21 cellular contexts compared by ENCODE assay signal in genomic region chr4:848307-848691, GRCh38. TPM values are rescaled to one million over a fixed set of nuclear protein-coding genes. Genes with fewer than 3 reads are reported as not detected.
DNase-seq lines count a peak whose midpoint lies in the region; ATAC-seq, FAIRE-seq and TF ChIP-seq lines count a peak whose summit lies in the region.
"Had no signal": no experiment of that assay in that cellular context is flagged by ENCODE, and none has a peak within 500 bp of the region (broad histone marks: within the 10 kb centered on the region; RNA-seq: fewer than 3 reads in every experiment).

No MANE protein-coding gene starts in this region.

- no peaks in the 10 kb centered on the region; the same call in 1 of the 2 replicates for H3K79me1 ChIP-seq in H1 (ENCODE audit: low read depth, low read length)

- no peak overlapping the region for H2BK20ac ChIP-seq in H1 (ENCODE audit: low read length)

- H3K9me3 ChIP-seq in SK-N-SH (no peaks in the 10 kb centered on the region), H1 (ENCODE audit: insufficient read depth in 2 of 2, low read depth in 1 of 2, low read length in 1 of 2) (no peaks in the 10 kb centered on the region), osteoblast (ENCODE audit: low read depth, low read length) (no peaks in the 10 kb centered on the region), T-helper 17 cell (ENCODE audit: control insufficient read depth, low read length, poor library complexity, severe bottlenecking) (no peaks in the 10 kb centered on the region)
- H3K9me3 ChIP-seq: HAP-1 had no signal

- no peak overlapping the region for H2BK120ac ChIP-seq in H1 (replicated peaks; ENCODE audit: low read depth, low read length)

- no peaks in the 10 kb centered on the region for H3F3A ChIP-seq in SK-N-SH (replicated peaks; ENCODE audit: insufficient read depth)

- no peak overlapping the region for H3K23ac ChIP-seq in H1 (ENCODE audit: insufficient read length)

- no peaks in the 10 kb centered on the region for H3K27me3 Mint-ChIP-seq in T-helper 17 cell
- H3K27me3 Mint-ChIP-seq: CD4-positive, alpha-beta memory T cell; IgD-negative memory B cell had no signal

- H3K4me1 ChIP-seq in SK-N-SH (ENCODE audit: control insufficient read depth in 1 of 2, insufficient read depth in 2 of 2, low read depth in 1 of 2, low read length in 1 of 2) (no peaks in the 10 kb centered on the region; a peak in 1 of 4 replicates), H1 (replicated peaks in 1 of 4; ENCODE audit: control insufficient read depth in 3 of 4, insufficient read depth in 4 of 4, low read length in 3 of 4) (peaks cover 0 to 4% (median 0%) of the 10 kb centered on the region in 4 experiments; a peak in 1 of 7 replicates), osteoblast (ENCODE audit: insufficient read depth, low read length) (peaks cover 6% of the 10 kb centered on the region)
- H3K4me1 ChIP-seq: HAP-1 had no signal

- no peaks in the 10 kb centered on the region for H3K4me1 Mint-ChIP-seq in T-helper 17 cell
- H3K4me1 Mint-ChIP-seq: CD4-positive, alpha-beta memory T cell; IgD-negative memory B cell had no signal

- ATAC-seq in SK-N-SH treated with all-trans-retinoic acid at 6 μM for 48 hours (no peak), T-helper 17 cell (no peak)
- ATAC-seq: GM12878 had no signal

- 98% methylated on average over 16 of the region's 16 CpGs for WGBS in SK-N-SH (ENCODE audit: low lambda C conversion rate)
- 93% methylated on average over 14 of the region's 16 CpGs; no CpG with 5 or more reads in 1 of the 2 experiments for WGBS in H1 (ENCODE audit: extremely low coverage in 1 of 2, insufficient coverage in 1 of 2, insufficient read length in 1 of 2, insufficient replicate concordance in 2 of 2, low coverage in 1 of 2, low lambda C conversion rate in 2 of 2, missing lambda C conversion rate in 1 of 2), 2 experiments

- peak overlapping the region; percentile 25; the same call in 1 of the 2 replicates for H4K8ac ChIP-seq in H1 (ENCODE audit: extremely low read depth, insufficient read depth, low read length)

- no peak for TF ChIP-seq EP300 in SK-N-SH (IDR thresholded peaks at IDR 0.05; ENCODE audit: borderline replicate concordance in 1 of 2, low read depth in 1 of 2, low read length in 1 of 2)
- TF ChIP-seq EP300 in H1 (IDR thresholded peaks at IDR 0.05; ENCODE audit: borderline replicate concordance in 1 of 2, low read depth in 2 of 2, low read length in 2 of 2): no peak

- TF ChIP-seq RAD21 in SK-N-SH (IDR thresholded peaks at IDR 0.05; ENCODE audit: low read length): no peak
- no peak for TF ChIP-seq RAD21 in H1 (IDR thresholded peaks at IDR 0.05 in 1 of 2, conservative IDR thresholded peaks at IDR 0.05 in 1 of 2; ENCODE audit: low read depth in 2 of 2, low read length in 2 of 2)

- H2AFZ ChIP-seq in SK-N-SH (ENCODE audit: low read depth): no peak overlapping the region
- H2AFZ ChIP-seq in H1 (ENCODE audit: low read length): no peak overlapping the region
- H2AFZ ChIP-seq in osteoblast (ENCODE audit: low read length): no peak overlapping the region

- POLR2A ChIA-PET in SK-N-SH (lab: Yijun Ruan, JAX): no interaction called here
- POLR2A ChIA-PET in H1 (lab: Charles Lee; ENCODE audit: partially characterized antibody): interaction anchor here (1.4 kb wide), 1 partner anchor 24 kb away, joined by 3 read pairs; no protein-coding TSS in a partner anchor

- no peak overlapping the region for H2BK12ac ChIP-seq in H1 (ENCODE audit: low read depth, low read length)

- no peak overlapping the region for H2AK5ac ChIP-seq in H1 (ENCODE audit: low read depth, low read length)

- H3K9me2 ChIP-seq in SK-N-SH: no peaks in the 10 kb centered on the region

- H3K27ac Mint-ChIP-seq in T-helper 17 cell: no peak overlapping the region
- H3K27ac Mint-ChIP-seq: CD4-positive, alpha-beta memory T cell; IgD-negative memory B cell had no signal

- no peak overlapping the region for H3K56ac ChIP-seq in H1 (replicated peaks; ENCODE audit: insufficient read length, low read depth, low read length)

- no peak overlapping the region for H3K9ac ChIP-seq in SK-N-SH
- H3K9ac ChIP-seq in H1 (replicated peaks in 1 of 4; ENCODE audit: extremely low read depth in 1 of 4, low read depth in 3 of 4, low read length in 3 of 4): no peak overlapping the region
- H3K9ac ChIP-seq: BLaER1 treated with 17β-estradiol and CSF1 and Interleukin-3, amounts not matched to agents 10 nM and 100 nM had no signal

- no peak for TF ChIP-seq POLR2A in H1 (IDR thresholded peaks at IDR 0.05; ENCODE audit: control extremely low read depth in 1 of 2, low read depth in 2 of 2, low read length in 2 of 2)

- no peak overlapping the region for H3K18ac ChIP-seq in H1 (ENCODE audit: extremely low read depth, low read length)

- no peak overlapping the region for H3K27ac ChIP-seq in SK-N-SH (ENCODE audit: low read depth in 2 of 2, low read length in 1 of 2)
- H3K27ac ChIP-seq in H1 (ENCODE audit: low read depth, low read length): no peak overlapping the region
- no peak overlapping the region for H3K27ac ChIP-seq in osteoblast (ENCODE audit: low read depth, low read length)
- H3K27ac ChIP-seq: BLaER1 treated with 17β-estradiol and CSF1 and Interleukin-3, amounts not matched to agents 10 nM and 100 nM had no signal

- H3K27me3 ChIP-seq in SK-N-SH (ENCODE audit: insufficient read depth) (no peaks in the 10 kb centered on the region), H7 (ENCODE audit: control insufficient read depth, insufficient read depth, low read length) (no peaks in the 10 kb centered on the region), H1 (replicated peaks in 1 of 4; ENCODE audit: control insufficient read depth in 3 of 4, extremely low read depth in 1 of 4, insufficient read depth in 3 of 4, low read length in 3 of 4) (no peaks in the 10 kb centered on the region), osteoblast (ENCODE audit: insufficient read depth, low read length) (no peaks in the 10 kb centered on the region)
- H3K27me3 ChIP-seq: BLaER1 treated with 17β-estradiol and CSF1 and Interleukin-3, amounts not matched to agents 10 nM and 100 nM had no signal

- H3K79me2 ChIP-seq in SK-N-SH (ENCODE audit: insufficient read depth): no peaks in the 10 kb centered on the region
- H3K79me2 ChIP-seq in H1 (ENCODE audit: control insufficient read depth in 1 of 2, insufficient read depth in 2 of 2, low read length in 2 of 2): no peaks in the 10 kb centered on the region
- no peaks in the 10 kb centered on the region for H3K79me2 ChIP-seq in osteoblast (ENCODE audit: insufficient read depth, low read length)

- no peak overlapping the region for H2BK15ac ChIP-seq in H1 (ENCODE audit: low read length)

- no peak overlapping the region for H4K5ac ChIP-seq in H1 (ENCODE audit: insufficient read length, low read depth, low read length)

- no peak for TF ChIP-seq CTCF in SK-N-SH (IDR thresholded peaks at IDR 0.05)
- no peak for TF ChIP-seq CTCF in H1 (IDR thresholded peaks at IDR 0.05; ENCODE audit: control extremely low read depth in 1 of 3, insufficient read depth in 1 of 3, low read depth in 1 of 3, low read length in 3 of 3)
- no peak for TF ChIP-seq CTCF in osteoblast (IDR thresholded peaks at IDR 0.05; ENCODE audit: extremely low read depth, low read depth, low read length)

- H3K14ac ChIP-seq in H1 (ENCODE audit: insufficient read length): no peak overlapping the region

- H3K4me3 Mint-ChIP-seq in T-helper 17 cell: no peak overlapping the region
- H3K4me3 Mint-ChIP-seq: CD4-positive, alpha-beta memory T cell; IgD-negative memory B cell had no signal

- H2BK5ac ChIP-seq in H1 (ENCODE audit: low read depth, low read length): no peak overlapping the region

- H3K23me2 ChIP-seq in H1 (ENCODE audit: low read depth, low read length): no peaks in the 10 kb centered on the region

- no peak overlapping the region for H3K4me2 ChIP-seq in SK-N-SH
- no peak overlapping the region for H3K4me2 ChIP-seq in H1 (ENCODE audit: insufficient read depth in 1 of 2, low read depth in 2 of 2, low read length in 2 of 2)
- no peak overlapping the region for H3K4me2 ChIP-seq in osteoblast (ENCODE audit: insufficient read depth, low read length)

- CTCF ChIA-PET in SK-N-SH (lab: Yijun Ruan, JAX) (no interaction called here), H1 (lab: Charles Lee; ENCODE audit: partially characterized antibody) (interaction anchor here (0.9 to 1.1 kb wide), 2 partner anchors 59 to 62 kb away, joined by 3 read pairs; no protein-coding TSS in a partner anchor)

- no peak overlapping the region for H3K4me3 ChIP-seq in SK-N-SH (ENCODE audit: low read depth in 2 of 2, low read length in 1 of 2)
- H3K4me3 ChIP-seq in H7 (ENCODE audit: insufficient read depth, low read depth, low read length): no peak overlapping the region
- H3K4me3 ChIP-seq in H1 (ENCODE audit: extremely low read depth in 1 of 4, insufficient read depth in 2 of 4, low read depth in 3 of 4, low read length in 4 of 4): no peak overlapping the region
- H3K4me3 ChIP-seq in osteoblast (ENCODE audit: insufficient read depth, low read length): no peak overlapping the region
- H3K4me3 ChIP-seq: BLaER1 treated with 17β-estradiol and CSF1 and Interleukin-3, amounts not matched to agents 10 nM and 100 nM; GM12878; HAP-1 had no signal

- no peak overlapping the region for H3K4ac ChIP-seq in H1 (replicated peaks; ENCODE audit: insufficient read length, low read depth, low read length)

- peaks cover 2% of the 10 kb centered on the region for H3K36me3 Mint-ChIP-seq in T-helper 17 cell (ENCODE audit: low read depth)
- H3K36me3 Mint-ChIP-seq: IgD-negative memory B cell had no signal

- no peak for FAIRE-seq in H1 (lab: Jason Lieb, UNC)
- FAIRE-seq: GM12878 had no signal

- H4K20me1 ChIP-seq in SK-N-SH (ENCODE audit: insufficient read depth) (no peaks in the 10 kb centered on the region), H1 (replicated peaks in 1 of 2; ENCODE audit: control insufficient read depth in 1 of 2, insufficient read depth in 2 of 2, low read length in 2 of 2) (peaks cover 0 to 9% of the 10 kb centered on the region in 2 experiments), osteoblast (ENCODE audit: insufficient read depth, low read length) (no peaks in the 10 kb centered on the region)

- DNase-seq in SK-N-SH (peak; percentile 19), H7 (peak; percentile 58), H1 (ENCODE audit: low read depth in 1 of 2, low spot score in 2 of 2) (no peak), osteoblast (ENCODE audit: insufficient read length, low spot score, missing footprints) (peak; percentile 87), NCI-H2227 (lab: John Stamatoyannopoulos, UW; ENCODE audit: unreplicated experiment) (no peak), T-helper 17 cell (no peak), SHP77 (lab: John Stamatoyannopoulos, UW) (no peak)
- DNase-seq: DND-41, Karpas-422, MV-4-11, NCI-H1105 treated with DMSO at 0.1 percent for 48 hours, NCI-H2029 treated with DMSO at 0.1 percent for 48 hours, NCI-H345, NCI-H524 treated with DMSO at 0.1 percent for 48 hours had no signal

- peaks cover 0 to 13% of the 10 kb centered on the region in 2 experiments for H3K36me3 ChIP-seq in SK-N-SH (replicated peaks in 1 of 2; ENCODE audit: control insufficient read depth in 1 of 2, insufficient read depth in 2 of 2, low read length in 1 of 2)
- peaks cover 1% of the 10 kb centered on the region for H3K36me3 ChIP-seq in H7 (replicated peaks; ENCODE audit: control insufficient read depth, insufficient read depth, low read length)
- H3K36me3 ChIP-seq in H1 (ENCODE audit: control insufficient read depth in 2 of 4, insufficient read depth in 4 of 4, low read length in 3 of 4): peaks cover 0 to 3% (median 1%) of the 10 kb centered on the region in 4 experiments; a peak in 4 of 8 replicates
- H3K36me3 ChIP-seq in osteoblast (ENCODE audit: insufficient read depth, low read length): peaks cover 7% of the 10 kb centered on the region
- H3K36me3 ChIP-seq: HAP-1 had no signal

- H4K91ac ChIP-seq in H1 (replicated peaks; ENCODE audit: insufficient read length, low read length): no peak overlapping the region

RNA-seq across cellular contexts. Expression of gene CPLX1, which starts 22.4 kb away (rescaled TPM):
- 0.56 and 0.65 TPM in 2 replicates for polyA plus RNA-seq in SK-N-SH (2012; rRNA removed)
- polyA plus RNA-seq in SK-N-SH (2012; cell fraction: cytosol; rRNA removed): 0.86 and 1.2 TPM in 2 replicates
- polyA plus RNA-seq in SK-N-SH (2012; cell fraction: nucleus; rRNA removed): 0.66 and 1.7 TPM in 2 replicates
- 0.15 and 0.62 TPM in 2 replicates for total RNA-seq in H7 (2014; rRNA removed; shearing (Covaris generic))
- total RNA-seq in H1 (2021; fragmentation: NEBNext Ultra II Directional; extraction: Animal tissue kit (Norgen Biotek cat#: 25700)): 0.56 and 0.67 TPM in 2 replicates
- polyA plus RNA-seq in H1 (2011; rRNA removed): 0.32 and 1.3 TPM in 2 replicates
- 0.35 TPM for polyA plus RNA-seq in H1 (2011; cell fraction: cytosol; rRNA removed)
- 3.7 TPM for polyA plus RNA-seq in H1 (2011; cell fraction: nucleus; rRNA removed)
- polyA plus RNA-seq in H1 (2012, experiment 1 of 2): 0.76 to 1.5 TPM (median 1.1 TPM) in 4 replicates
- 0.46 TPM for polyA plus RNA-seq in H1 (2012, experiment 2 of 2)
- polyA plus RNA-seq in H1 (2013, experiment 1 of 2): 0.63 TPM
- 0.74 TPM for polyA plus RNA-seq in H1 (2013, experiment 2 of 2)
- 0.07 TPM in 1 of 2 replicates, not detected in the other for polyA minus RNA-seq in H1 (2011; rRNA and poly(A)+ RNA removed)
- polyA minus RNA-seq in H1 (2011; cell fraction: cytosol; rRNA and poly(A)+ RNA removed): not detected
- not detected for polyA minus RNA-seq in H1 (2011; cell fraction: nucleus; rRNA and poly(A)+ RNA removed)
- total RNA-seq in osteoblast: not detected in 2 replicates
- total RNA-seq in T-helper 17 cell: 1 to 10 TPM; 3.1 to 3.7 TPM
- total RNA-seq: M059J had no signal
- polyA plus RNA-seq: IgD-negative memory B cell had no signal

Comparison
In these comparisons a context has a peak if more than half of its experiments do, and no peak if none do; other contexts are left out.
1. DNase-seq: peak in SK-N-SH (single experiment), H7 (single experiment) and osteoblast (single experiment); none in H1 (0 of 2), NCI-H2227 (single experiment), T-helper 17 cell (0 of 3) and SHP77 (0 of 2).